13 cellular contexts compared by ENCODE assay signal in genomic region chr6:134093007-134093573, GRCh38. TPM values are rescaled to one million over a fixed set of nuclear protein-coding genes. Genes with fewer than 3 reads are reported as not detected.
DNase-seq lines count a peak whose midpoint lies in the region; ATAC-seq, FAIRE-seq and TF ChIP-seq lines count a peak whose summit lies in the region.
"Had no signal": no experiment of that assay in that cellular context is flagged by ENCODE, and none has a peak within 500 bp of the region (broad histone marks: within the 10 kb centered on the region; RNA-seq: fewer than 3 reads in every experiment).

No MANE protein-coding gene starts in this region.

- H3K9me3 ChIP-seq in H1 (ENCODE audit: insufficient read depth in 2 of 2, low read depth in 1 of 2, low read length in 1 of 2) = no peaks in the 10 kb centered on the region
- no peaks in the 10 kb centered on the region for H3K9me3 ChIP-seq in heart left ventricle
- no peaks in the 10 kb centered on the region for H3K9me3 ChIP-seq in GM23248 (ENCODE audit: low read depth)

- TF ChIP-seq RAD21 in H1 (IDR thresholded peaks at IDR 0.05 in 1 of 2, conservative IDR thresholded peaks at IDR 0.05 in 1 of 2; ENCODE audit: low read depth in 2 of 2, low read length in 2 of 2) = 0 out of 4 replicates have a peak, but pooled peaks of 1 of the 2 experiments have one; percentile 9

- no peak overlapping the region for H2BK15ac ChIP-seq in H1 (ENCODE audit: low read length)

- TF ChIP-seq POLR2A in NB4 (IDR thresholded peaks at IDR 0.05; ENCODE audit: extremely low read depth, insufficient read length) = no peak
- TF ChIP-seq POLR2A in H1 (IDR thresholded peaks at IDR 0.05; ENCODE audit: control extremely low read depth in 1 of 2, low read depth in 2 of 2, low read length in 2 of 2) = no peak
- no peak for TF ChIP-seq POLR2A in heart left ventricle (IDR thresholded peaks at IDR 0.05)
- no peak for TF ChIP-seq POLR2A in H54 (IDR thresholded peaks at IDR 0.05; ENCODE audit: low read depth, low read length)

- 88% methylated on average over 4 of the region's 4 CpGs; no CpG with 5 or more reads in 1 of the 2 experiments for WGBS in H1 (ENCODE audit: extremely low coverage in 1 of 2, insufficient coverage in 1 of 2, insufficient read length in 1 of 2, insufficient replicate concordance in 2 of 2, low coverage in 1 of 2, low lambda C conversion rate in 2 of 2, missing lambda C conversion rate in 1 of 2), 2 experiments
- 85 to 93% (median 89%) methylated on average over 4 of the region's 4 CpGs for WGBS in heart left ventricle, 4 donors
- WGBS in GM23248 (ENCODE audit: low coverage in 1 of 2, low lambda C conversion rate in 2 of 2, missing lambda C conversion rate in 2 of 2), 2 experiments = 71 to 81% methylated on average over 4 of the region's 4 CpGs

- no peak overlapping the region for H3K4me3 ChIP-seq in NB4 (ENCODE audit: low read depth, low read length)
- H3K4me3 ChIP-seq in H1 (ENCODE audit: extremely low read depth in 1 of 4, insufficient read depth in 2 of 4, low read depth in 3 of 4, low read length in 4 of 4) = no peak overlapping the region
- H3K4me3 ChIP-seq in heart left ventricle = no peak overlapping the region
- no peak overlapping the region for H3K4me3 ChIP-seq in GM23248

- POLR2A ChIA-PET in H1 (lab: Charles Lee; ENCODE audit: partially characterized antibody) = no interaction called here

- TF ChIP-seq CTCF in NB4 (IDR thresholded peaks at IDR 0.05; ENCODE audit: low read depth, low read length) = no peak
- TF ChIP-seq CTCF in H1 (IDR thresholded peaks at IDR 0.05; ENCODE audit: control extremely low read depth in 1 of 3, insufficient read depth in 1 of 3, low read depth in 1 of 3, low read length in 3 of 3) = no peak
- TF ChIP-seq CTCF in heart left ventricle (IDR thresholded peaks at IDR 0.05) = no peak

- H2AK5ac ChIP-seq in H1 (ENCODE audit: low read depth, low read length) = no peak overlapping the region

- no peaks in the 10 kb centered on the region for H3K9me2 ChIP-seq in GM23248 (ENCODE audit: insufficient read depth)

- DNase-seq in NB4 (ENCODE audit: low read depth) (peak; percentile 28), H1 (ENCODE audit: low read depth in 1 of 2, low spot score in 2 of 2) (no peak), heart left ventricle (no peak), GM23248 (no peak), H54 (ENCODE audit: insufficient read length, low spot score) (no peak)
- no peak for DNase-seq in stimulated activated CD4-positive, alpha-beta T cell treated with anti-CD3 and anti-CD28 coated beads, Interleukin-2, amount 100 ng/mL, for 24 hours
- DNase-seq: activated naive CD4-positive, alpha-beta T cell; CD4-positive, alpha-beta T cell; NCI-H1694; retina had no signal

- H3K4me2 ChIP-seq in H1 (ENCODE audit: insufficient read depth in 1 of 2, low read depth in 2 of 2, low read length in 2 of 2) = no peak overlapping the region
- no peak overlapping the region for H3K4me2 ChIP-seq in GM23248 (ENCODE audit: unreplicated experiment)

- H3F3A ChIP-seq in GM23248 (ENCODE audit: insufficient read depth) = no peaks in the 10 kb centered on the region

- H3K79me1 ChIP-seq in H1 (ENCODE audit: low read depth, low read length) = no peaks in the 10 kb centered on the region

- H2BK20ac ChIP-seq in H1 (ENCODE audit: low read length) = no peak overlapping the region

- ATAC-seq in GM18858 (IDR thresholded peaks at IDR 0.05; ENCODE audit: unreplicated experiment) (peak; percentile 77), GM21737 (IDR thresholded peaks at IDR 0.05; ENCODE audit: unreplicated experiment) (peak; percentile 64), heart left ventricle (no peak)

- no peak overlapping the region for H4K8ac ChIP-seq in H1 (ENCODE audit: extremely low read depth, insufficient read depth, low read length)

- H4K91ac ChIP-seq in H1 (replicated peaks; ENCODE audit: insufficient read length, low read length) = no peak overlapping the region

- peak; percentile 75 for FAIRE-seq in H1 (lab: Jason Lieb, UNC)
- no peak for FAIRE-seq in H54 (lab: Jason Lieb, UNC)

- H3K27ac ChIP-seq in H1 (ENCODE audit: low read depth, low read length) (no peak overlapping the region), heart left ventricle (no peak overlapping the region), GM23248 (no peak overlapping the region)
- H3K27ac ChIP-seq: HL-60 had no signal

- in situ Hi-C loops in GM23248 (cut with MboI) = loop anchor here (10.0 to 25.0 kb wide), 2 partner anchors 528 to 1131 kb away; no protein-coding TSS in a partner anchor

- H2BK5ac ChIP-seq in H1 (ENCODE audit: low read depth, low read length) = no peak overlapping the region

- H4K5ac ChIP-seq in H1 (ENCODE audit: insufficient read length, low read depth, low read length) = no peak overlapping the region

- no peaks in the 10 kb centered on the region for H3K23me2 ChIP-seq in H1 (ENCODE audit: low read depth, low read length)

- no peak overlapping the region for H3K56ac ChIP-seq in H1 (replicated peaks; ENCODE audit: insufficient read length, low read depth, low read length)

- no peak overlapping the region; the same call in 1 of the 2 replicates for H2AFZ ChIP-seq in H1 (ENCODE audit: low read length)
- no peak overlapping the region for H2AFZ ChIP-seq in GM23248

- no peak overlapping the region for H3K4ac ChIP-seq in H1 (replicated peaks; ENCODE audit: insufficient read length, low read depth, low read length)

- H2BK120ac ChIP-seq in H1 (replicated peaks; ENCODE audit: low read depth, low read length) = no peak overlapping the region

- H4K20me1 ChIP-seq in H1 (replicated peaks in 1 of 2; ENCODE audit: control insufficient read depth in 1 of 2, insufficient read depth in 2 of 2, low read length in 2 of 2) (no peaks in the 10 kb centered on the region), GM23248 (ENCODE audit: insufficient read depth) (no peaks in the 10 kb centered on the region)

- no peak overlapping the region for H2BK12ac ChIP-seq in H1 (ENCODE audit: low read depth, low read length)

- no peaks in the 10 kb centered on the region for H3K4me1 ChIP-seq in H1 (replicated peaks in 1 of 4; ENCODE audit: control insufficient read depth in 3 of 4, insufficient read depth in 4 of 4, low read length in 3 of 4)
- no peaks in the 10 kb centered on the region for H3K4me1 ChIP-seq in heart left ventricle
- no peaks in the 10 kb centered on the region for H3K4me1 ChIP-seq in GM23248 (ENCODE audit: insufficient read depth)

- intact Hi-C loops in heart left ventricle (cut with DNase I) = loop anchor here in 7 of 10 donors (10.0 kb wide), 1 partner anchor 528 kb away; no protein-coding TSS in a partner anchor

- CTCF ChIA-PET in H1 (lab: Charles Lee; ENCODE audit: partially characterized antibody) = interaction anchor here (0.7 to 2.1 kb wide), 3 partner anchors 16 to 120 kb away, joined by 3 to 6 read pairs (median 3); no protein-coding TSS in a partner anchor

- H3K36me3 ChIP-seq in H1 (ENCODE audit: control insufficient read depth in 2 of 4, insufficient read depth in 4 of 4, low read length in 3 of 4) (no peaks in the 10 kb centered on the region), heart left ventricle (no peaks in the 10 kb centered on the region), GM23248 (ENCODE audit: low read depth) (no peaks in the 10 kb centered on the region)

- H3K23ac ChIP-seq in H1 (ENCODE audit: insufficient read length) = no peak overlapping the region

- H3K27me3 ChIP-seq in H1 (replicated peaks in 1 of 4; ENCODE audit: control insufficient read depth in 3 of 4, extremely low read depth in 1 of 4, insufficient read depth in 3 of 4, low read length in 3 of 4) (peaks cover 0 to 1% (median 0%) of the 10 kb centered on the region in 4 experiments; a peak in 1 of 7 replicates), heart left ventricle (no peaks in the 10 kb centered on the region), GM23248 (replicated peaks; ENCODE audit: insufficient read depth) (peaks cover 28% of the 10 kb centered on the region; the same call in 1 of the 2 replicates)

- no peak for TF ChIP-seq EP300 in H1 (IDR thresholded peaks at IDR 0.05; ENCODE audit: borderline replicate concordance in 1 of 2, low read depth in 2 of 2, low read length in 2 of 2)

- no peaks in the 10 kb centered on the region for H3K79me2 ChIP-seq in H1 (ENCODE audit: control insufficient read depth in 1 of 2, insufficient read depth in 2 of 2, low read length in 2 of 2)
- no peaks in the 10 kb centered on the region for H3K79me2 ChIP-seq in GM23248 (ENCODE audit: insufficient read depth)

- H3K9ac ChIP-seq in H1 (replicated peaks in 1 of 4; ENCODE audit: extremely low read depth in 1 of 4, low read depth in 3 of 4, low read length in 3 of 4) (no peak overlapping the region), GM23248 (no peak overlapping the region)

- H3K14ac ChIP-seq in H1 (ENCODE audit: insufficient read length) = no peak overlapping the region

- H3K18ac ChIP-seq in H1 (ENCODE audit: extremely low read depth, low read length) = no peak overlapping the region

TF ChIP-seq in H1, 55 proteins besides CTCF, POLR2A, EP300 and RAD21:
- TF ChIP-seq BACH1 (IDR thresholded peaks at IDR 0.05; ENCODE audit: low read length) (no peak), PHF8 (conservative IDR thresholded peaks at IDR 0.05; ENCODE audit: low read depth, low read length) (no peak), CBX5 (IDR thresholded peaks at IDR 0.05; ENCODE audit: low read depth, low read length) (no peak), SAP30 (IDR thresholded peaks at IDR 0.05; ENCODE audit: insufficient read depth, insufficient replicate concordance, low read length) (no peak), TAF7 (optimal IDR thresholded peaks at IDR 0.05; ENCODE audit: borderline replicate concordance, low read depth, low read length) (no peak)

RNA-seq across cellular contexts. Expression of gene SLC2A12, which starts 40.7 kb away (rescaled TPM):
- total RNA-seq in H1 (2021; fragmentation: NEBNext Ultra II Directional; extraction: Animal tissue kit (Norgen Biotek cat#: 25700)) = 5.0 TPM in 2 replicates
- polyA plus RNA-seq in H1 (2011; rRNA removed) = 2.9 and 4.8 TPM in 2 replicates
- polyA plus RNA-seq in H1 (2011; cell fraction: cytosol; rRNA removed) = 3.9 TPM
- polyA plus RNA-seq in H1 (2011; cell fraction: nucleus; rRNA removed) = 3.5 TPM
- polyA plus RNA-seq in H1 (2012, experiment 1 of 2) = 3.1 to 5.4 TPM (median 4.0 TPM) in 4 replicates
- 0.73 TPM for polyA plus RNA-seq in H1 (2012, experiment 2 of 2)
- polyA plus RNA-seq in H1 (2013, experiment 1 of 2) = 6.5 TPM
- polyA plus RNA-seq in H1 (2013, experiment 2 of 2) = 6.7 TPM
- 16.2 and 21.1 TPM in 2 replicates for polyA minus RNA-seq in H1 (2011; rRNA and poly(A)+ RNA removed)
- 4.5 TPM for polyA minus RNA-seq in H1 (2011; cell fraction: cytosol; rRNA and poly(A)+ RNA removed)
- polyA minus RNA-seq in H1 (2011; cell fraction: nucleus; rRNA and poly(A)+ RNA removed) = 17.0 TPM
- 10 to 100 TPM; 12.3 to 34.1 (median 20.3) TPM for total RNA-seq in heart left ventricle
- 10 to 100 TPM in 1 of 2 donors, 1 to 10 TPM in 1; 5.1 to 10.5 TPM for polyA plus RNA-seq in heart left ventricle
- total RNA-seq in GM23248 (2014; rRNA removed; shearing (Covaris generic)) = 0.54 and 0.63 TPM in 2 replicates
- polyA plus RNA-seq in GM23248 (2016; fragmentation: Nextera tagmentation; extraction: Ambion mirVana) = 0.18 and 0.34 TPM in 2 replicates
- total RNA-seq: CD4-positive, alpha-beta T cell had no signal

Comparison
In these comparisons a context has a peak if more than half of its experiments do, and no peak if none do; other contexts are left out.
1. ATAC-seq: peak in GM18858 (single experiment) and GM21737 (single experiment); none in heart left ventricle (0 of 4).